Comparison of ENCODE assay signal across 7 cellular contexts in genomic region chr16:79597277-79597676, GRCh38.
A peak's percentile ranks its signal among the peaks of the same experiment; 100 is the strongest.
DNase-seq lines count a peak whose midpoint lies in the region; TF ChIP-seq lines count a peak whose summit lies in the region.

No MANE protein-coding gene starts in this region.

- H3K36me3 ChIP-seq in MM.1S (replicated peaks; ENCODE audit: insufficient read depth, low read length) (0 out of 2 replicates have a peak, but pooled peaks cover 7% of the 10 kb centered on the region), adipocyte (ENCODE audit: control insufficient read depth, insufficient read depth, low read length, severe bottlenecking) (no peaks in the 10 kb centered on the region)

- H4K20me1 ChIP-seq in MM.1S (ENCODE audit: insufficient read depth, low read length): 0 out of 2 replicates have a peak, but pooled peaks cover 4% of the 10 kb centered on the region

- DNase-seq in MM.1S (no peak), adipocyte (ENCODE audit: low read depth) (no peak), GM20000 (ENCODE audit: low spot score) (no peak), NCI-H748 treated with DMSO at 0.1 percent for 48 hours (lab: John Stamatoyannopoulos, UW) (no peak)
- DNase-seq in stimulated activated CD8-positive, alpha-beta memory T cell treated with anti-CD3 and anti-CD28 coated beads, Interleukin-4, amount 100 ng/mL, for 48 hours: no peak

- H3K4me2 ChIP-seq in MM.1S (ENCODE audit: low read depth, low read length): peak overlapping the region; percentile 51; the same call in 1 of the 2 replicates

- peak overlapping the region; percentile 88 for H3K9ac ChIP-seq in MM.1S (ENCODE audit: low read length)
- H3K9ac ChIP-seq in adipocyte (ENCODE audit: low read length): peak overlapping the region; percentile 93

- H3K4me1 ChIP-seq in MM.1S (ENCODE audit: low read length): no peaks in the 10 kb centered on the region
- H3K4me1 ChIP-seq in adipocyte (ENCODE audit: control insufficient read depth, insufficient read depth, low read length): peaks cover 37% of the 10 kb centered on the region

- H3K27ac ChIP-seq in MM.1S (ENCODE audit: low read length): peak overlapping the region; percentile 79; the same call in 1 of the 2 replicates
- H3K27ac ChIP-seq in skin epidermis: peak overlapping the region in 17 of 21 experiments; percentile 21 to 94 (median 88)

- peak overlapping the region; percentile 79 for H3K4me3 ChIP-seq in MM.1S (ENCODE audit: low read length)
- peak overlapping the region; percentile 96 for H3K4me3 ChIP-seq in adipocyte (ENCODE audit: low read length)
- peak overlapping the region; percentile 25; the same call in 1 of the 2 replicates for H3K4me3 ChIP-seq in iPS-18c (ENCODE audit: insufficient read depth, low read depth, low read length)
- peak overlapping the region; percentile 38 to 77 (median 66) for H3K4me3 ChIP-seq in skin epidermis

- peaks cover 54% of the 10 kb centered on the region for H3K79me2 ChIP-seq in MM.1S (ENCODE audit: low read length)

- H2AFZ ChIP-seq in MM.1S (ENCODE audit: low read length): no peak overlapping the region

- no peaks in the 10 kb centered on the region for H3K9me2 ChIP-seq in MM.1S (replicated peaks; ENCODE audit: insufficient read depth, low read length)

- TF ChIP-seq CTCF in MM.1S (IDR thresholded peaks at IDR 0.05; ENCODE audit: low read length) (no peak), GM20000 (IDR thresholded peaks at IDR 0.05; ENCODE audit: extremely low read depth, missing control alignments) (no peak)

- H3F3A ChIP-seq in MM.1S (ENCODE audit: insufficient read depth, low read length): peaks cover 57% of the 10 kb centered on the region

- no peaks in the 10 kb centered on the region for H3K27me3 ChIP-seq in MM.1S (replicated peaks; ENCODE audit: insufficient read depth, low read length)
- H3K27me3 ChIP-seq in adipocyte (replicated peaks; ENCODE audit: control insufficient read depth, insufficient read depth, low read length): no peaks in the 10 kb centered on the region

- H3K9me3 ChIP-seq in MM.1S (replicated peaks; ENCODE audit: insufficient read depth, low read length) (no peaks in the 10 kb centered on the region), adipocyte (ENCODE audit: control insufficient read depth, low read length) (no peaks in the 10 kb centered on the region), iPS-18c (ENCODE audit: control insufficient read depth, insufficient read depth, low read length) (peaks cover 2% of the 10 kb centered on the region)

Comparison
In these comparisons a context has a peak if more than half of its experiments do, and no peak if none do; other contexts are left out.
1. H3K4me3 ChIP-seq: peak in every context shown above with its lines; median percentile 96 in adipocyte; 79 in MM.1S; 66 in skin epidermis; 25 in iPS-18c.